Comparison of ENCODE assay signal across 9 cellular contexts in the genomic region with DNA sequence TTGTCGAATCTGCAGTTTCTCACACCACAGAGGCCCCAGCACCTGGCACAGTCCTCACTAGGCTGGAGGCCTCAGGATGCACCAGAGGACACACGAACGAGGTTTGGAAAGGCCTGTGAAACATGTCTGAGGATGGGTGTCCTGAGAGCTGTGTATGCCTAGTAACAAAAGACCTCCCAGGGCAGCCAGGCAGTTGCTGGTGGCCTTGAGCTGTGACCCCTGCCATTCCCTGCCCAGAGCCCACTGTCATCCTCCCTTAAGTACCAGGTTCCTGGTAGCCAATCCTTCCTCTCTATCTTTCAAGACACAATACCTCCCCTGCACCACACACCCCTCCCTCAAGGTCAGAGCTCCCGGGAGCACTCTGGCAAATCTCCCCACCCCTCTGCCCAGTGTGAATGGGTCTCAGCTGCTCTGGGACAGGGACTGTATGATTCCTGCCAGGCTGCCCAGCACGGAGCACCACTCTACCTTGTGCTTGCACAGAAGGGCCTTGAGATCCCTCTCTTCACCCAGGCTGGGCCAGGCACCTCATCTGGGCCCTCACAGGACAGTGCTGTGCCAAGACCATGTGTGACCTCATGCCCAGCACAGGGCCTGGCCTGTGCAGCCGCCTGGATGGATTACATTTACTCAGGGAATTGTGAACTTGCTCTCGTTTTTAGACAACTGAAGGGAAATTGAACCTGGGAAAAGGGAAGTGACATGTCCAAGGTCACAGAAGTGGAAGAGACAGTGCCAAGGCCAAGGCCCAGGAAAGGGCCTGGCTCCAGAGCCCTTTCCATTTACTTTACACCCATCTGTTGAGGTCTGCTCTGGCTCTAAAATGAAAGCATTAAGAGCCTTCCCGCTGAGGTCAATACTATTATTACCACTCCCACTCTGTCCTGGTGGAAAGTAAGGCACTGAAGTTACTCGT. TPM values are rescaled to one million over a fixed set of nuclear protein-coding genes. Genes with fewer than 3 reads are reported as not detected.
A peak's percentile ranks its signal among the peaks of the same experiment; 100 is the strongest.
DNase-seq lines count a peak whose midpoint lies in the region; ATAC-seq, FAIRE-seq and TF ChIP-seq lines count a peak whose summit lies in the region.
"Had no signal": no experiment of that assay in that cellular context is flagged by ENCODE, and none has a peak within 500 bp of the region (broad histone marks: within the 10 kb centered on the region; RNA-seq: fewer than 3 reads in every experiment).

No MANE protein-coding gene starts in this region.

- no peaks in the 10 kb centered on the region for H3K9me3 Mint-ChIP-seq in CD4-positive, CD25-positive, alpha-beta regulatory T cell

- H3F3A ChIP-seq in neural cell (ENCODE audit: insufficient read depth, low read length, poor library complexity, severe bottlenecking): no peaks in the 10 kb centered on the region

- no peak for TF ChIP-seq EP300 in neural cell (conservative IDR thresholded peaks at IDR 0.05; ENCODE audit: poor library complexity, severe bottlenecking)

- H3K9ac ChIP-seq in neural cell (ENCODE audit: low read length): no peak overlapping the region

- no peak overlapping the region for H2AFZ ChIP-seq in neural cell (ENCODE audit: low read depth, low read length)

- peak overlapping the region; percentile 80 to 89 (median 86) for H3K4me3 Mint-ChIP-seq in CD4-positive, CD25-positive, alpha-beta regulatory T cell

- peaks cover 10 to 55% (median 26%) of the 10 kb centered on the region in 4 donors for H3K4me1 Mint-ChIP-seq in CD4-positive, CD25-positive, alpha-beta regulatory T cell

- TF ChIP-seq CTCF in dorsolateral prefrontal cortex (IDR thresholded peaks at IDR 0.05 in 54 of 56, conservative IDR thresholded peaks at IDR 0.05 in 2 of 56; ENCODE audit: low read depth in 1 of 56, partially characterized antibody in 56 of 56) (no peak), neural cell (IDR thresholded peaks at IDR 0.05; ENCODE audit: poor library complexity, severe bottlenecking) (no peak)

- no peaks in the 10 kb centered on the region for H3K9me3 ChIP-seq in CD4-positive, CD25-positive, alpha-beta regulatory T cell (ENCODE audit: control insufficient read depth in 2 of 2, low read length in 2 of 2)
- no peaks in the 10 kb centered on the region for H3K9me3 ChIP-seq in neural cell (ENCODE audit: low read length)

- H3K4me1 ChIP-seq in CD4-positive, CD25-positive, alpha-beta regulatory T cell (ENCODE audit: control insufficient read depth, insufficient read depth, low read length, poor library complexity, severe bottlenecking): peaks cover 20% of the 10 kb centered on the region

- H3K9me2 ChIP-seq in neural cell (ENCODE audit: insufficient read depth, low read length): no peaks in the 10 kb centered on the region

- ATAC-seq in CD4-positive, CD25-positive, alpha-beta regulatory T cell (ENCODE audit: low read depth in 2 of 2): no peak
- ATAC-seq in HG03280 (IDR thresholded peaks at IDR 0.05; ENCODE audit: unreplicated experiment) (no peak), HG03442 (IDR thresholded peaks at IDR 0.05; ENCODE audit: unreplicated experiment) (no peak)

- H3K4me3 ChIP-seq in CD4-positive, CD25-positive, alpha-beta regulatory T cell (ENCODE audit: low read depth, low read length): no peak overlapping the region
- H3K4me3 ChIP-seq in dorsolateral prefrontal cortex (peak overlapping the region in 43 of 59 donors; percentile 57 to 89 (median 81)), neural cell (ENCODE audit: low read length) (peak overlapping the region; percentile 91)

- intact Hi-C loops in dorsolateral prefrontal cortex (cut with DNase I): no loop called here

- peak overlapping the region; percentile 76 to 87 (median 85) for H3K27ac Mint-ChIP-seq in CD4-positive, CD25-positive, alpha-beta regulatory T cell

- no peak overlapping the region for H3K4me2 ChIP-seq in neural cell (ENCODE audit: low read length)

- H3K36me3 ChIP-seq in CD4-positive, CD25-positive, alpha-beta regulatory T cell (ENCODE audit: control insufficient read depth, insufficient read depth, low read length): peaks cover 4% of the 10 kb centered on the region
- no peaks in the 10 kb centered on the region for H3K36me3 ChIP-seq in neural cell (ENCODE audit: insufficient read depth, low read length)

- H4K20me1 ChIP-seq in neural cell (ENCODE audit: insufficient read depth): no peaks in the 10 kb centered on the region

- no peak for DNase-seq in CD4-positive, CD25-positive, alpha-beta regulatory T cell
- DNase-seq in MV-4-11 (lab: John Stamatoyannopoulos, UW) (peak; percentile 50), dorsolateral prefrontal cortex (no peak), ureter (ENCODE audit: low spot score) (no peak), HTR-8/SVneo (ENCODE audit: insufficient read length, low spot score) (no peak)

- peaks cover 5% of the 10 kb centered on the region for H3K27me3 Mint-ChIP-seq in CD4-positive, CD25-positive, alpha-beta regulatory T cell

- no peaks in the 10 kb centered on the region for H3K36me3 Mint-ChIP-seq in CD4-positive, CD25-positive, alpha-beta regulatory T cell

- H3K27me3 ChIP-seq in CD4-positive, CD25-positive, alpha-beta regulatory T cell (ENCODE audit: control insufficient read depth, insufficient read depth, low read length): no peaks in the 10 kb centered on the region
- no peaks in the 10 kb centered on the region for H3K27me3 ChIP-seq in dorsolateral prefrontal cortex
- H3K27me3 ChIP-seq in neural cell (ENCODE audit: insufficient read depth, low read depth, low read length): no peaks in the 10 kb centered on the region

- no peak for FAIRE-seq in HTR-8/SVneo (lab: Jason Lieb, UNC)
- FAIRE-seq: endometrium had no signal

- H3K79me2 ChIP-seq in neural cell (replicated peaks; ENCODE audit: insufficient read depth, low read length): peaks cover 39% of the 10 kb centered on the region

- no peak for TF ChIP-seq RAD21 in neural cell (conservative IDR thresholded peaks at IDR 0.05)

- peak overlapping the region; percentile 27 for H3K27ac ChIP-seq in CD4-positive, CD25-positive, alpha-beta regulatory T cell (ENCODE audit: insufficient read depth, low read length, poor library complexity, severe bottlenecking)
- H3K27ac ChIP-seq in dorsolateral prefrontal cortex: peak overlapping the region in 40 of 59 donors; percentile 10 to 96 (median 90)
- H3K27ac ChIP-seq in neural cell (ENCODE audit: low read length): no peak overlapping the region

TF ChIP-seq in neural cell, 6 proteins besides CTCF, POLR2A, EP300 and RAD21:
- TF ChIP-seq, protein P1, sequence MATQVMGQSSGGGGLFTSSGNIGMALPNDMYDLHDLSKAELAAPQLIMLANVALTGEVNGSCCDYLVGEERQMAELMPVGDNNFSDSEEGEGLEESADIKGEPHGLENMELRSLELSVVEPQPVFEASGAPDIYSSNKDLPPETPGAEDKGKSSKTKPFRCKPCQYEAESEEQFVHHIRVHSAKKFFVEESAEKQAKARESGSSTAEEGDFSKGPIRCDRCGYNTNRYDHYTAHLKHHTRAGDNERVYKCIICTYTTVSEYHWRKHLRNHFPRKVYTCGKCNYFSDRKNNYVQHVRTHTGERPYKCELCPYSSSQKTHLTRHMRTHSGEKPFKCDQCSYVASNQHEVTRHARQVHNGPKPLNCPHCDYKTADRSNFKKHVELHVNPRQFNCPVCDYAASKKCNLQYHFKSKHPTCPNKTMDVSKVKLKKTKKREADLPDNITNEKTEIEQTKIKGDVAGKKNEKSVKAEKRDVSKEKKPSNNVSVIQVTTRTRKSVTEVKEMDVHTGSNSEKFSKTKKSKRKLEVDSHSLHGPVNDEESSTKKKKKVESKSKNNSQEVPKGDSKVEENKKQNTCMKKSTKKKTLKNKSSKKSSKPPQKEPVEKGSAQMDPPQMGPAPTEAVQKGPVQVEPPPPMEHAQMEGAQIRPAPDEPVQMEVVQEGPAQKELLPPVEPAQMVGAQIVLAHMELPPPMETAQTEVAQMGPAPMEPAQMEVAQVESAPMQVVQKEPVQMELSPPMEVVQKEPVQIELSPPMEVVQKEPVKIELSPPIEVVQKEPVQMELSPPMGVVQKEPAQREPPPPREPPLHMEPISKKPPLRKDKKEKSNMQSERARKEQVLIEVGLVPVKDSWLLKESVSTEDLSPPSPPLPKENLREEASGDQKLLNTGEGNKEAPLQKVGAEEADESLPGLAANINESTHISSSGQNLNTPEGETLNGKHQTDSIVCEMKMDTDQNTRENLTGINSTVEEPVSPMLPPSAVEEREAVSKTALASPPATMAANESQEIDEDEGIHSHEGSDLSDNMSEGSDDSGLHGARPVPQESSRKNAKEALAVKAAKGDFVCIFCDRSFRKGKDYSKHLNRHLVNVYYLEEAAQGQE (IDR thresholded peaks at IDR 0.05; ENCODE audit: borderline replicate concordance): no peak
- TF ChIP-seq MXI1 (conservative IDR thresholded peaks at IDR 0.05; ENCODE audit: poor library complexity, severe bottlenecking): no peak
- no peak for TF ChIP-seq POLR2AphosphoS5 (IDR thresholded peaks at IDR 0.05)
- TF ChIP-seq EZH2 (IDR thresholded peaks at IDR 0.05; ENCODE audit: borderline replicate concordance, insufficient read depth, low read length, poor library complexity, severe bottlenecking): no peak
- TF ChIP-seq TAF1 (IDR thresholded peaks at IDR 0.05; ENCODE audit: low read depth): no peak

RNA-seq across cellular contexts. Expression of gene ZNF787, which starts 2.2 kb away (rescaled TPM):
- total RNA-seq in CD4-positive, CD25-positive, alpha-beta regulatory T cell: 21.4 TPM
- polyA plus RNA-seq in CD4-positive, CD25-positive, alpha-beta regulatory T cell: 1 to 10 TPM in 3 of 4 donors, under 1 TPM in 1; 0.73 to 1.8 (median 1.4) TPM
- total RNA-seq in dorsolateral prefrontal cortex (10 to 100 TPM; 18.4 to 49.8 (median 26.0) TPM), ureter (32.4 TPM)
- polyA plus RNA-seq in neural cell: 11.4 and 17.8 TPM in 2 replicates
- 16.9 and 20.9 TPM in 2 replicates for polyA minus RNA-seq in neural cell

RNA-seq across cellular contexts. Expression of gene ZNF444, which starts 22.2 kb away (rescaled TPM):
- 23.5 TPM for total RNA-seq in CD4-positive, CD25-positive, alpha-beta regulatory T cell
- polyA plus RNA-seq in CD4-positive, CD25-positive, alpha-beta regulatory T cell: 10 to 100 TPM; 10.8 to 16.0 (median 13.4) TPM
- total RNA-seq in dorsolateral prefrontal cortex (100 to 1,000 TPM in 1 of 120 experiments, 10 to 100 TPM in 119; 35.5 to 110 (median 56.7) TPM), ureter (25.8 TPM)
- polyA plus RNA-seq in neural cell: 45.6 and 54.2 TPM in 2 replicates
- polyA minus RNA-seq in neural cell: 22.9 and 25.1 TPM in 2 replicates

RNA-seq across cellular contexts. Expression of gene GALP, which starts 56.9 kb away (rescaled TPM):
- not detected for total RNA-seq in CD4-positive, CD25-positive, alpha-beta regulatory T cell
- not detected for polyA plus RNA-seq in CD4-positive, CD25-positive, alpha-beta regulatory T cell
- total RNA-seq in dorsolateral prefrontal cortex (not detected), ureter (not detected)
- polyA plus RNA-seq in neural cell: not detected in 2 replicates
- not detected in 2 replicates for polyA minus RNA-seq in neural cell
